Comparison of ENCODE assay signal across 20 cellular contexts in the genomic region with DNA sequence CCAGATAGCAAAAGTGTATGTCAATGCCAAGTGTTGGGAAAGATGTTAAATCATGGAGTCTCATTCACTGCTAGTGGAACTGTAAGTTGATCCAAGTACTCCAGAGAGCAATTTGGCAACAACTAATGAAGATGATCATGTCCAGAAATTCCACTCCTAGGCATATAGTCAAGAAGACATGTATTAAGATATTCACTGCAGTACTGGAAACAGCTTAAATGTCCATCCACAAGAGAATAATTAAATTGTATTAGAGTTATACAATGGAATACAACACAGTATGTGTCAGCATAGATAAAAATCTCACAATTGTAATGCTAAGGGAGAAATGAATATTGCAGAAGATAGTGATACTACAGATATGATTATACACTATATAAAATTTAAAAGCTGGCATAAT. TPM values are rescaled to one million over a fixed set of nuclear protein-coding genes. Genes with fewer than 3 reads are reported as not detected.
A peak's percentile ranks its signal among the peaks of the same experiment; 100 is the strongest.
DNase-seq lines count a peak whose midpoint lies in the region; ATAC-seq, FAIRE-seq and TF ChIP-seq lines count a peak whose summit lies in the region.
"Had no signal": no experiment of that assay in that cellular context is flagged by ENCODE, and none has a peak within 500 bp of the region (broad histone marks: within the 10 kb centered on the region; RNA-seq: fewer than 3 reads in every experiment).

No MANE protein-coding gene starts in this region.

- no peaks in the 10 kb centered on the region for H4K20me1 ChIP-seq in Karpas-422 (ENCODE audit: insufficient read depth, low read depth, low read length)

- peak; percentile 21 for DNase-seq in NCI-H2171 treated with DMSO at 0.1 percent for 48 hours (lab: John Stamatoyannopoulos, UW)
- DNase-seq in NCI-H2171 (lab: John Stamatoyannopoulos, UW) = no peak
- peak; percentile 31 for DNase-seq in Karpas-422
- DNase-seq in cardiac fibroblast (ENCODE audit: low read depth in 2 of 2) = peak; percentile 31 to 76
- DNase-seq in sciatic nerve (ENCODE audit: low spot score) = no peak
- no peak for DNase-seq in GM12891 (ENCODE audit: insufficient read length, low spot score)
- no peak for DNase-seq in tibial nerve (ENCODE audit: low spot score in 2 of 2)
- DNase-seq in activated T-helper 1 cell treated with anti-CD3 and anti-CD28 coated beads, Interleukin-12 subunit alpha, Interleukin-12 subunit beta, Interleukin-2, Interleukin-4 antibody, amounts not matched to agents 30 ng/mL and 10 ng/mL and 1 ng/mL, durations not matched to agents 14 hours and 24 hours and 36 hours (ENCODE audit: low spot score) = no peak
- DNase-seq: activated CD4-positive, alpha-beta T cell treated with anti-CD3 and anti-CD28 coated beads for 48 hours; activated naive CD4-positive, alpha-beta T cell treated with Interleukin-2 at 50 U/mL for 16 hours; CD4-positive, CD25-positive, alpha-beta regulatory T cell; effector memory CD8-positive, alpha-beta T cell; H7; NCI-H345; ovary; Peyer's patch; stimulated activated CD4-positive, alpha-beta T cell treated with anti-CD3 and anti-CD28 coated beads, Interleukin-2, amount 100 ng/mL, for 24 hours; stimulated activated naive CD8-positive, alpha-beta T cell treated with anti-CD3 and anti-CD28 coated beads, Interleukin-15, amount 100 ng/mL, for 72 hours had no signal

- no peaks in the 10 kb centered on the region for H3K9me3 Mint-ChIP-seq in activated T-helper 1 cell treated with anti-CD3 and anti-CD28 coated beads, Interleukin-12 subunit alpha, Interleukin-12 subunit beta, Interleukin-2, Interleukin-4 antibody, amounts not matched to agents 30 ng/mL and 10 ng/mL and 1 ng/mL, durations not matched to agents 14 hours and 24 hours and 36 hours
- H3K9me3 Mint-ChIP-seq: CD4-positive, CD25-positive, alpha-beta regulatory T cell; effector memory CD8-positive, alpha-beta T cell; stimulated activated naive CD8-positive, alpha-beta T cell treated with anti-CD3 and anti-CD28 coated beads, Interleukin-15, amount 100 ng/mL, for 72 hours; type B pancreatic cell had no signal

- H3K4me3 Mint-ChIP-seq in activated T-helper 1 cell treated with anti-CD3 and anti-CD28 coated beads, Interleukin-12 subunit alpha, Interleukin-12 subunit beta, Interleukin-2, Interleukin-4 antibody, amounts not matched to agents 30 ng/mL and 10 ng/mL and 1 ng/mL, durations not matched to agents 14 hours and 24 hours and 36 hours = no peak overlapping the region
- H3K4me3 Mint-ChIP-seq: CD4-positive, CD25-positive, alpha-beta regulatory T cell; effector memory CD8-positive, alpha-beta T cell; stimulated activated naive CD8-positive, alpha-beta T cell treated with anti-CD3 and anti-CD28 coated beads, Interleukin-15, amount 100 ng/mL, for 72 hours; type B pancreatic cell had no signal

- no peak for FAIRE-seq in GM12891 (lab: Jason Lieb, UNC)
- FAIRE-seq: A204.1 had no signal

- TF ChIP-seq POLR2A in GM12891 (IDR thresholded peaks at IDR 0.05; ENCODE audit: low read depth, low read length) (no peak), tibial nerve (IDR thresholded peaks at IDR 0.05) (no peak)

- H3K27me3 ChIP-seq in Karpas-422 (ENCODE audit: low read length) (no peaks in the 10 kb centered on the region), tibial nerve (no peaks in the 10 kb centered on the region)
- H3K27me3 ChIP-seq: ovary, Peyer's patch had no signal

- no peak overlapping the region for H3K27ac Mint-ChIP-seq in activated T-helper 1 cell treated with anti-CD3 and anti-CD28 coated beads, Interleukin-12 subunit alpha, Interleukin-12 subunit beta, Interleukin-2, Interleukin-4 antibody, amounts not matched to agents 30 ng/mL and 10 ng/mL and 1 ng/mL, durations not matched to agents 14 hours and 24 hours and 36 hours
- H3K27ac Mint-ChIP-seq: CD4-positive, CD25-positive, alpha-beta regulatory T cell; stimulated activated naive CD8-positive, alpha-beta T cell treated with anti-CD3 and anti-CD28 coated beads, Interleukin-15, amount 100 ng/mL, for 72 hours; type B pancreatic cell had no signal

- H3K9me3 ChIP-seq in Karpas-422 (ENCODE audit: low read length) (no peaks in the 10 kb centered on the region), tibial nerve (no peaks in the 10 kb centered on the region)
- H3K9me3 ChIP-seq: ovary, Peyer's patch had no signal

- H3K4me3 ChIP-seq in Karpas-422 (ENCODE audit: low read length) = no peak overlapping the region
- no peak overlapping the region for H3K4me3 ChIP-seq in cardiac fibroblast (replicated peaks in 1 of 2; ENCODE audit: low read depth in 2 of 2, low read length in 2 of 2)
- H3K4me3 ChIP-seq in tibial nerve = no peak overlapping the region
- H3K4me3 ChIP-seq: ovary, Peyer's patch had no signal

- peaks cover 23% of the 10 kb centered on the region for H3K4me1 ChIP-seq in Karpas-422 (ENCODE audit: low read length)
- H3K4me1 ChIP-seq in tibial nerve = peaks cover 0 to 22% (median 2%) of the 10 kb centered on the region in 4 donors

- no peaks in the 10 kb centered on the region for H3K36me3 ChIP-seq in Karpas-422 (ENCODE audit: insufficient read depth, low read length)
- H3K36me3 ChIP-seq in tibial nerve = no peaks in the 10 kb centered on the region
- H3K36me3 ChIP-seq: ovary, Peyer's patch had no signal

- no peaks in the 10 kb centered on the region for H3K9me2 ChIP-seq in Karpas-422 (replicated peaks; ENCODE audit: insufficient read depth, low read length)

- no peaks in the 10 kb centered on the region for H3K79me2 ChIP-seq in Karpas-422 (ENCODE audit: low read length)

- no peak overlapping the region for H3K4me2 ChIP-seq in Karpas-422 (ENCODE audit: low read depth, low read length, poor library complexity, severe bottlenecking)

- ATAC-seq in sciatic nerve = peak; percentile 83
- ATAC-seq: effector memory CD8-positive, alpha-beta T cell; stimulated activated naive CD8-positive, alpha-beta T cell treated with anti-CD3 and anti-CD28 coated beads, Interleukin-15, amount 100 ng/mL, for 72 hours had no signal

- peaks cover 2% of the 10 kb centered on the region for H3K36me3 Mint-ChIP-seq in activated T-helper 1 cell treated with anti-CD3 and anti-CD28 coated beads, Interleukin-12 subunit alpha, Interleukin-12 subunit beta, Interleukin-2, Interleukin-4 antibody, amounts not matched to agents 30 ng/mL and 10 ng/mL and 1 ng/mL, durations not matched to agents 14 hours and 24 hours and 36 hours (ENCODE audit: low read depth)
- H3K36me3 Mint-ChIP-seq: CD4-positive, CD25-positive, alpha-beta regulatory T cell; type B pancreatic cell had no signal

- no peak overlapping the region for H2AFZ ChIP-seq in Karpas-422 (ENCODE audit: low read length)

- TF ChIP-seq CTCF in cardiac fibroblast (IDR thresholded peaks at IDR 0.05; ENCODE audit: low read depth, low read length) (no peak), tibial nerve (IDR thresholded peaks at IDR 0.05) (no peak)

- no peaks in the 10 kb centered on the region for H3K27me3 Mint-ChIP-seq in activated T-helper 1 cell treated with anti-CD3 and anti-CD28 coated beads, Interleukin-12 subunit alpha, Interleukin-12 subunit beta, Interleukin-2, Interleukin-4 antibody, amounts not matched to agents 30 ng/mL and 10 ng/mL and 1 ng/mL, durations not matched to agents 14 hours and 24 hours and 36 hours (ENCODE audit: insufficient read depth)
- H3K27me3 Mint-ChIP-seq: CD4-positive, CD25-positive, alpha-beta regulatory T cell; effector memory CD8-positive, alpha-beta T cell; stimulated activated naive CD8-positive, alpha-beta T cell treated with anti-CD3 and anti-CD28 coated beads, Interleukin-15, amount 100 ng/mL, for 72 hours had no signal

- peak in 1 of 2 donors; percentile 34 for TF ChIP-seq EP300 in tibial nerve (IDR thresholded peaks at IDR 0.05)

- peaks cover 35% of the 10 kb centered on the region for H3K4me1 Mint-ChIP-seq in activated T-helper 1 cell treated with anti-CD3 and anti-CD28 coated beads, Interleukin-12 subunit alpha, Interleukin-12 subunit beta, Interleukin-2, Interleukin-4 antibody, amounts not matched to agents 30 ng/mL and 10 ng/mL and 1 ng/mL, durations not matched to agents 14 hours and 24 hours and 36 hours (ENCODE audit: low read depth)

- intact Hi-C loops in sciatic nerve (cut with DNase I) = no loop called here
- intact Hi-C loops in activated T-helper 1 cell treated with anti-CD3 and anti-CD28 coated beads, Interleukin-12 subunit alpha, Interleukin-12 subunit beta, Interleukin-2, Interleukin-4 antibody, amounts not matched to agents 30 ng/mL and 10 ng/mL and 1 ng/mL, durations not matched to agents 14 hours and 24 hours and 36 hours (cut with micrococcal nuclease) = loop anchor here (1.0 kb wide), 1 partner anchor 10 kb away; no protein-coding TSS in a partner anchor

- H3K9ac ChIP-seq in Karpas-422 (ENCODE audit: low read length) = no peak overlapping the region

- H3K27ac ChIP-seq in Karpas-422 (ENCODE audit: low read length) = no peak overlapping the region
- no peak overlapping the region for H3K27ac ChIP-seq in tibial nerve
- H3K27ac ChIP-seq: ovary, Peyer's patch had no signal

TF ChIP-seq in GM12891, 5 proteins besides CTCF, POLR2A, EP300 and RAD21:
- TF ChIP-seq SPI1 (IDR thresholded peaks at IDR 0.05; ENCODE audit: low read depth, low read length) = no peak
- TF ChIP-seq POLR2AphosphoS5 (IDR thresholded peaks at IDR 0.05; ENCODE audit: low read depth, low read length) = no peak
- TF ChIP-seq PAX5 (IDR thresholded peaks at IDR 0.05; ENCODE audit: insufficient read depth, low read length, severe bottlenecking) = no peak
- no peak for TF ChIP-seq TAF1 (IDR thresholded peaks at IDR 0.05; ENCODE audit: low read depth, low read length)
- no peak for TF ChIP-seq POU2F2 (IDR thresholded peaks at IDR 0.05; ENCODE audit: low read depth, low read length)

RNA-seq across cellular contexts. Expression of gene LBH, which starts 15.2 kb away (rescaled TPM):
- 7.1 and 17.5 TPM in 2 replicates for total RNA-seq in Karpas-422 (2014; rRNA removed; shearing (Covaris generic); ENCODE audit: low replicate concordance)
- total RNA-seq in sciatic nerve = 19.8 TPM
- 35.5 TPM for polyA plus RNA-seq in GM12891 (2012; ENCODE audit: low read depth, missing spikeins)
- 10 to 100 TPM; 12.7 to 31.6 (median 21.5) TPM for total RNA-seq in tibial nerve
- total RNA-seq in activated T-helper 1 cell treated with anti-CD3 and anti-CD28 coated beads, Interleukin-12 subunit alpha, Interleukin-12 subunit beta, Interleukin-2, Interleukin-4 antibody, amounts not matched to agents 30 ng/mL and 10 ng/mL and 1 ng/mL, durations not matched to agents 14 hours and 24 hours and 36 hours = 306 and 313 TPM in 2 replicates

Comparison
In these comparisons a context has a peak if more than half of its experiments do, and no peak if none do; other contexts are left out.
1. DNase-seq: peak in NCI-H2171 treated with DMSO at 0.1 percent for 48 hours (single experiment), Karpas-422 (single experiment) and cardiac fibroblast (2 of 2); none in NCI-H2171 (single experiment), sciatic nerve (single experiment), GM12891 (single experiment), tibial nerve (0 of 2) and activated T-helper 1 cell treated with anti-CD3 and anti-CD28 coated beads, Interleukin-12 subunit alpha, Interleukin-12 subunit beta, Interleukin-2, Interleukin-4 antibody, amounts not matched to agents 30 ng/mL and 10 ng/mL and 1 ng/mL, durations not matched to agents 14 hours and 24 hours and 36 hours (single experiment).